In the genomic region with DNA sequence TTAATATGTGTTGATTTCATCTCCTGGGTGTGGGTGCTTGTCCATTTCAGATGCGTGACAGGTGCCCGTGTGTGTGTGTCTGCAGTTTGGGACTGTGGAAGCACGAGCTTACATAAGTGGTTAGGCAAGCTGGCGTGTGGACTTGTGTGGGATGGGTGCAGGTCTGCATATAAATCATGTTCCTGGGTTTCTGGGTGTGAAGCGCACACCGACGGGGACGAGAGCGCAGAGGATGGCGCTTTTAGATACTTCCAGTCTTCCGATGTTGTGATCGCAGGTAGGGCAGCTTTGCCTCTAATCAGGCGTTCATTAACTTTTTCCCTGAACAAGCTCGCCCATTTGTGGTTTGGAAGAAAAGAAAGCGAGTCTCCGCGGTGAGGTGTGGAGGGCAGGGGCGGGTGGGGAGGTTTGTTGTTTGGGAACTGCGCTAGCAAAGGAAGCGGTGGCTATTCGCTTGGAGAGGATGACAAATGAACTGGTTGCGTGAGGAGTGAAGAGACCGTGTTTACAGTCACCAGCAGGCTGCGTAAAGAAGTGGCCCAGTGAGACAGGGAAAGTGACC, we compare ENCODE assay signal across 9 cellular contexts. TPM values are rescaled to one million over a fixed set of nuclear protein-coding genes. Genes with fewer than 3 reads are reported as not detected.
DNase-seq lines count a peak whose midpoint lies in the region; ATAC-seq and TF ChIP-seq lines count a peak whose summit lies in the region.
"Had no signal": no experiment of that assay in that cellular context is flagged by ENCODE, and none has a peak within 500 bp of the region (broad histone marks: within the 10 kb centered on the region; RNA-seq: fewer than 3 reads in every experiment).

No MANE protein-coding gene starts in this region.

- peaks cover 34% of the 10 kb centered on the region for H3K27me3 Mint-ChIP-seq in progenitor cell of endocrine pancreas

- peak overlapping the region; percentile 57 for H3K27ac Mint-ChIP-seq in progenitor cell of endocrine pancreas

- H3K9me3 Mint-ChIP-seq in progenitor cell of endocrine pancreas (ENCODE audit: low read depth), result no peaks in the 10 kb centered on the region

- TF ChIP-seq CTCF in GM06990 (IDR thresholded peaks at IDR 0.05; ENCODE audit: insufficient read depth, low read length, poor library complexity, severe bottlenecking) (peak; percentile 26), progenitor cell of endocrine pancreas (IDR thresholded peaks at IDR 0.05; ENCODE audit: unreplicated experiment) (no peak)

- DNase-seq in GM06990 (ENCODE audit: extremely low read depth, insufficient read length) (peak; percentile 42), NCI-H748 treated with DMSO at 0.1 percent for 48 hours (lab: John Stamatoyannopoulos, UW) (peak; percentile 27), globus pallidus (ENCODE audit: low spot score) (peak; percentile 7), progenitor cell of endocrine pancreas (ENCODE audit: low spot score, unreplicated experiment) (no peak), AG08395 (ENCODE audit: low spot score) (no peak)
- DNase-seq: PC-9 had no signal

- ATAC-seq in GM21447 (IDR thresholded peaks at IDR 0.05; ENCODE audit: unreplicated experiment), result no peak
- ATAC-seq in GM21423 (IDR thresholded peaks at IDR 0.05; ENCODE audit: unreplicated experiment), result no peak
- ATAC-seq in GM18870 (IDR thresholded peaks at IDR 0.05; ENCODE audit: unreplicated experiment), result no peak

- peaks cover 16% of the 10 kb centered on the region for H3K4me1 Mint-ChIP-seq in progenitor cell of endocrine pancreas (ENCODE audit: low read depth)

- H3K4me3 ChIP-seq in GM06990 (replicated peaks; ENCODE audit: low read depth, low read length), result peak overlapping the region; percentile 71
- H3K4me3 ChIP-seq: PC-9 had no signal

- H3K4me3 Mint-ChIP-seq in progenitor cell of endocrine pancreas (ENCODE audit: low read depth), result peak overlapping the region; percentile 74

- no peaks in the 10 kb centered on the region for H3K36me3 ChIP-seq in GM06990 (ENCODE audit: control insufficient read depth, insufficient read depth, low read length)

- no peaks in the 10 kb centered on the region for H3K27me3 ChIP-seq in GM06990 (replicated peaks; ENCODE audit: control insufficient read depth, insufficient read depth, low read length)

- no peaks in the 10 kb centered on the region for H3K36me3 Mint-ChIP-seq in progenitor cell of endocrine pancreas (ENCODE audit: insufficient read depth)

RNA-seq across cellular contexts. Expression of a gene that starts 0.9 kb away (rescaled TPM):
- total RNA-seq in progenitor cell of endocrine pancreas, result 4.7 and 5.1 TPM in 2 replicates
- total RNA-seq: PC-9 had no signal

Comparison
In these comparisons a context has a peak if more than half of its experiments do, and no peak if none do; other contexts are left out.
1. DNase-seq: peak in GM06990 (single experiment), NCI-H748 treated with DMSO at 0.1 percent for 48 hours (single experiment) and globus pallidus (single experiment); none in progenitor cell of endocrine pancreas (single experiment) and AG08395 (single experiment).